In the genomic region with DNA sequence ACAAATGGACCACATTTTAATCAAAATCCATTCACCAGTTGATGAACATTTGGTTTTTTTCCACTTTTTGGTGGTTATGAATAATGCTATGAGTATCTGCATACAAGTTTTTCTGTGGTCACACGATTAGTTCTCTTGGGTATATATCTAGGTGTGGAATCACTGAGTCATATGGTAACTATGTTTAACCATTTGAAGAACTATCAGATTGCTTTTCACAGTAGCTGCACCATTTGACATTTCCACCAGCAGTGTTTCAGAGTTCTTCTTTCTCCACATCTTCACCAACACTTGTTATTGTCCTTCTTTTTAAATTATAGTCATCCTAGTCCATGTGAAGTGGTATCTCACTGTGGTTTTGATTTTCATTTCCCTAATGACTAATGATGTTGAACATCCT, we compare ENCODE assay signal across 14 cellular contexts. TPM values are rescaled to one million over a fixed set of nuclear protein-coding genes. Genes with fewer than 3 reads are reported as not detected.
DNase-seq lines count a peak whose midpoint lies in the region; ATAC-seq lines count a peak whose summit lies in the region.
"Had no signal": no experiment of that assay in that cellular context is flagged by ENCODE, and none has a peak within 500 bp of the region (broad histone marks: within the 10 kb centered on the region; RNA-seq: fewer than 3 reads in every experiment).

No MANE protein-coding gene starts in this region.

- peak overlapping the region; percentile 71 for H3K4me3 Mint-ChIP-seq in activated naive CD4-positive, alpha-beta T cell treated with anti-CD3 and anti-CD28 coated beads, Interleukin-2, amount 50 U/mL, for 24 hours
- H3K4me3 Mint-ChIP-seq: activated B cell treated with CpG ODN at 0.5 μM for 24 hours, CD14-positive monocyte, mesothelial cell of epicardium had no signal

- no peaks in the 10 kb centered on the region for H3K27me3 Mint-ChIP-seq in activated naive CD4-positive, alpha-beta T cell treated with anti-CD3 and anti-CD28 coated beads, Interleukin-2, amount 50 U/mL, for 24 hours

- no peak for DNase-seq in activated naive CD4-positive, alpha-beta T cell treated with Interleukin-2 at 50 U/mL for 16 hours
- DNase-seq in SW 1271 (lab: John Stamatoyannopoulos, UW): peak; percentile 80 to 92
- no peak for DNase-seq in stimulated activated naive CD8-positive, alpha-beta T cell treated with anti-CD3 and anti-CD28 coated beads, Interleukin-15, Interleukin-2, amounts not matched to agents 100 U/mL and 50 U/mL, for 24 hours
- no peak for DNase-seq in NK-92 (lab: John Stamatoyannopoulos, UW; ENCODE audit: unreplicated experiment)
- no peak for DNase-seq in cerebellar nuclear complex (lab: John Stamatoyannopoulos, UW)
- no peak for DNase-seq in SIG-M5 treated with dmso at 0.1 percent for 504 hours (lab: John Stamatoyannopoulos, UW; ENCODE audit: unreplicated experiment)
- DNase-seq: activated B cell treated with CpG ODN at 0.5 μM for 24 hours, heart left ventricle, NCI-H1694, stomach had no signal

- ATAC-seq in esophagus mucosa: peak; percentile 63
- peak; percentile 67 for ATAC-seq in stimulated activated naive CD8-positive, alpha-beta T cell treated with anti-CD3 and anti-CD28 coated beads, Interleukin-15, Interleukin-2, amounts not matched to agents 100 U/mL and 50 U/mL, for 24 hours
- ATAC-seq: heart left ventricle had no signal

- H3K36me3 Mint-ChIP-seq in activated naive CD4-positive, alpha-beta T cell treated with anti-CD3 and anti-CD28 coated beads, Interleukin-2, amount 50 U/mL, for 24 hours: peaks cover 4% of the 10 kb centered on the region
- H3K36me3 Mint-ChIP-seq: CD14-positive monocyte, mesothelial cell of epicardium had no signal

- H3K4me1 Mint-ChIP-seq in activated naive CD4-positive, alpha-beta T cell treated with anti-CD3 and anti-CD28 coated beads, Interleukin-2, amount 50 U/mL, for 24 hours: peaks cover 30% of the 10 kb centered on the region
- H3K4me1 Mint-ChIP-seq: activated B cell treated with CpG ODN at 0.5 μM for 24 hours, CD14-positive monocyte had no signal

- H3K9me3 Mint-ChIP-seq in activated naive CD4-positive, alpha-beta T cell treated with anti-CD3 and anti-CD28 coated beads, Interleukin-2, amount 50 U/mL, for 24 hours: no peaks in the 10 kb centered on the region

- H3K27ac Mint-ChIP-seq in activated naive CD4-positive, alpha-beta T cell treated with anti-CD3 and anti-CD28 coated beads, Interleukin-2, amount 50 U/mL, for 24 hours: peak overlapping the region; percentile 98
- H3K27ac Mint-ChIP-seq: activated B cell treated with CpG ODN at 0.5 μM for 24 hours, CD14-positive monocyte, mesothelial cell of epicardium had no signal

RNA-seq across cellular contexts. Expression of a gene that starts 33.3 kb away (rescaled TPM):
- 30.0 TPM for total RNA-seq in esophagus mucosa

Comparison
In these comparisons a context has a peak if more than half of its experiments do, and no peak if none do; other contexts are left out.
1. DNase-seq: peak in SW 1271 (2 of 2); none in activated naive CD4-positive, alpha-beta T cell treated with Interleukin-2 at 50 U/mL for 16 hours (single experiment), stimulated activated naive CD8-positive, alpha-beta T cell treated with anti-CD3 and anti-CD28 coated beads, Interleukin-15, Interleukin-2, amounts not matched to agents 100 U/mL and 50 U/mL, for 24 hours (single experiment), NK-92 (single experiment), cerebellar nuclear complex (0 of 2) and SIG-M5 treated with dmso at 0.1 percent for 504 hours (single experiment).